ENCODE assay signal across 8 cellular contexts in the genomic region with DNA sequence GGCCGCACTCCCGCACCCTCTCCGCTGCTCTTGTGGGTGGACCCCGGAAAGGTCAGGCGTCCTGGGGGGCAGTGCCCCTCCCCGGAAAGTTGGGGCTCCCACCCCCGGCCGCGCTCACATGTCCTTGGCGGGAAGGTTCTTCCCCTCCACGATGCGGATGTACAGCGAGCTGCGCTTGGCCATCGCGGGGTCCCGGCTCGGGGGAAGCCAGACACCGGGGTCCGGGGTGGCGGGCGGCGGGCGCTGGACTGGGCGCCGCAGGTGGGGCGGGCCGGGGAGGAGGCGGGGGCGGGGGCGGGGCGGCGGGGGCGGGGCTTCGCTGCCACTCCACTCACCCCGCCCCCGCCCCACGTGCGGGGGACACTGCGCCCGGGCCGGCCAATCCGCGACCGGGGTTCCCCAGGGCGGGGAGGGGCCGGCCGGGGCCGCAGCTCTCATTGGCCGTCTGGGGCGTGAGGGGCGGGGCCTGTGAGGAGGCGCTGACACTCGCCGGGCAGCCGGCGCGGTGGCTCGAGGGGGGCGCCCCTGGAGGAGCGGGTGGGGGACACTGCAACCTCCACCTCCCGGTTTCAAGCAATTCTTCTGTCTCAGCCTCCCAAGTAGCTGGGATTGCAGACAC. TPM values are rescaled to one million over a fixed set of nuclear protein-coding genes. Genes with fewer than 3 reads are reported as not detected.
DNase-seq lines count a peak whose midpoint lies in the region; ATAC-seq and TF ChIP-seq lines count a peak whose summit lies in the region.
"Not testable (repeated sequence)": the region's sequence is repeated elsewhere in the genome, so short reads cannot be mapped to it uniquely, and the experiment has no call there.

A gene (minus strand): TSS at position 250 of the 619 bp plus-strand sequence. CDS start 67 bp downstream, at position 183.

- not testable (repeated sequence) for DNase-seq in BJ (ENCODE audit: low read depth); endothelial cell (ENCODE audit: low spot score)
- DNase-seq in activated T-cell treated with anti-CD3 and anti-CD28 coated beads, Interleukin-2, amount 50 U/mL, for 24 hours: peak; percentile 62
- peak; percentile 51 for DNase-seq in lung (ENCODE audit: low spot score)
- DNase-seq in stimulated activated CD4-positive, alpha-beta T cell treated with anti-CD3 and anti-CD28 coated beads, Interleukin-15, amount 100 ng/mL, for 24 hours: peak; percentile 38

- not testable (repeated sequence) for H3K9me3 Mint-ChIP-seq in activated T-cell treated with anti-CD3 and anti-CD28 coated beads, Interleukin-2, amount 50 U/mL, for 24 hours; endothelial cell (ENCODE audit: unreplicated experiment)

- peak within 1 kb of the TSS; percentile 65 for H3K27ac ChIP-seq in OCI-LY3 (ENCODE audit: low read length)
- not testable (repeated sequence) for H3K27ac ChIP-seq in lung (ENCODE audit: low read depth in 1 of 2, low read length in 1 of 2)

- not testable (repeated sequence) for H3K27me3 Mint-ChIP-seq in activated T-cell treated with anti-CD3 and anti-CD28 coated beads, Interleukin-2, amount 50 U/mL, for 24 hours; endothelial cell (ENCODE audit: unreplicated experiment)

- H3K4me3 ChIP-seq in BJ (ENCODE audit: low read depth, low read length) (peak within 1 kb of the TSS; percentile 54), OCI-LY3 (ENCODE audit: low read length) (peak within 1 kb of the TSS; percentile 69), lung (peak within 1 kb of the TSS; percentile 50)

- not testable (repeated sequence) for H3K4me3 Mint-ChIP-seq in activated T-cell treated with anti-CD3 and anti-CD28 coated beads, Interleukin-2, amount 50 U/mL, for 24 hours; endothelial cell (ENCODE audit: unreplicated experiment)

- not testable (repeated sequence) for H3K4me1 Mint-ChIP-seq in activated T-cell treated with anti-CD3 and anti-CD28 coated beads, Interleukin-2, amount 50 U/mL, for 24 hours (ENCODE audit: low read depth); endothelial cell (ENCODE audit: unreplicated experiment)

- H3K79me2 ChIP-seq in OCI-LY3 (ENCODE audit: low read length): not testable (repeated sequence)

- TF ChIP-seq CTCF in BJ (IDR thresholded peaks at IDR 0.05; ENCODE audit: insufficient read depth, low read depth, low read length); OCI-LY3 (IDR thresholded peaks at IDR 0.05; ENCODE audit: low read depth, low read length); endothelial cell (IDR thresholded peaks at IDR 0.05; ENCODE audit: unreplicated experiment); lung (IDR thresholded peaks at IDR 0.05; ENCODE audit: control extremely low read depth, extremely low read depth): not testable (repeated sequence)

- CTCF ChIA-PET in BJ (lab: Yijun Ruan, JAX): not testable (repeated sequence)

- H4K20me1 ChIP-seq in OCI-LY3 (ENCODE audit: insufficient read depth, low read length): not testable (repeated sequence)

- POLR2A ChIA-PET in BJ (lab: Charles Lee): not testable (repeated sequence)

- not testable (repeated sequence) for H3K9me3 ChIP-seq in OCI-LY3 (ENCODE audit: insufficient read depth, low read length); lung (ENCODE audit: control insufficient read depth in 2 of 2, insufficient read depth in 1 of 2, low read length in 1 of 2)

- H3K36me3 ChIP-seq in BJ (ENCODE audit: control insufficient read depth, insufficient read depth, low read length); OCI-LY3 (replicated peaks; ENCODE audit: low read depth, low read length); lung (ENCODE audit: control insufficient read depth in 2 of 2, insufficient read depth in 2 of 2, low read length in 2 of 2): not testable (repeated sequence)

- not testable (repeated sequence) for H3K36me3 Mint-ChIP-seq in activated T-cell treated with anti-CD3 and anti-CD28 coated beads, Interleukin-2, amount 50 U/mL, for 24 hours (ENCODE audit: low read depth); endothelial cell (ENCODE audit: low read depth, unreplicated experiment)

- not testable (repeated sequence) for H3K4me1 ChIP-seq in OCI-LY3 (ENCODE audit: low read length); lung (ENCODE audit: control insufficient read depth in 2 of 2, insufficient read depth in 2 of 2, low read length in 2 of 2)

- not testable (repeated sequence) for H2AFZ ChIP-seq in OCI-LY3 (ENCODE audit: low read depth, low read length)

- 1% methylated on average over 13 to 28 of the region's 62 CpGs for WGBS in lung, 2 donors

- not testable (repeated sequence) for H3K27ac Mint-ChIP-seq in activated T-cell treated with anti-CD3 and anti-CD28 coated beads, Interleukin-2, amount 50 U/mL, for 24 hours; endothelial cell (ENCODE audit: unreplicated experiment)

- H3K9ac ChIP-seq in OCI-LY3 (ENCODE audit: low read length): peak within 1 kb of the TSS; percentile 66

- peak; percentile 66 for ATAC-seq in GM19351 (IDR thresholded peaks at IDR 0.05; ENCODE audit: unreplicated experiment)
- peak; percentile 74 for ATAC-seq in HG02973 (IDR thresholded peaks at IDR 0.05; ENCODE audit: unreplicated experiment)
- ATAC-seq in lung (ENCODE audit: insufficient read depth, low FRiP score): peak; percentile 95

- H3K4me2 ChIP-seq in OCI-LY3 (ENCODE audit: low read length): peak within 1 kb of the TSS; percentile 48; the same call in 1 of the 2 replicates

- H3K27me3 ChIP-seq in BJ (ENCODE audit: control insufficient read depth, insufficient read depth, low read length); OCI-LY3 (ENCODE audit: low read depth, low read length); lung (ENCODE audit: control insufficient read depth, insufficient read depth): not testable (repeated sequence)

RNA-seq across cellular contexts. Expression of the gene that starts here (rescaled TPM):
- polyA plus RNA-seq in BJ (2011; rRNA removed) (26.9 and 54.5 TPM in 2 replicates), lung (10 to 100 TPM; 15.4 to 56.2 TPM)
- polyA minus RNA-seq in BJ (2011; rRNA and poly(A)+ RNA removed): 53.1 and 55.7 TPM in 2 replicates
- total RNA-seq in endothelial cell (ENCODE audit: unreplicated experiment) (20.4 TPM), lung (10 to 100 TPM; 21.0 to 31.2 TPM)
